In the genomic region with DNA sequence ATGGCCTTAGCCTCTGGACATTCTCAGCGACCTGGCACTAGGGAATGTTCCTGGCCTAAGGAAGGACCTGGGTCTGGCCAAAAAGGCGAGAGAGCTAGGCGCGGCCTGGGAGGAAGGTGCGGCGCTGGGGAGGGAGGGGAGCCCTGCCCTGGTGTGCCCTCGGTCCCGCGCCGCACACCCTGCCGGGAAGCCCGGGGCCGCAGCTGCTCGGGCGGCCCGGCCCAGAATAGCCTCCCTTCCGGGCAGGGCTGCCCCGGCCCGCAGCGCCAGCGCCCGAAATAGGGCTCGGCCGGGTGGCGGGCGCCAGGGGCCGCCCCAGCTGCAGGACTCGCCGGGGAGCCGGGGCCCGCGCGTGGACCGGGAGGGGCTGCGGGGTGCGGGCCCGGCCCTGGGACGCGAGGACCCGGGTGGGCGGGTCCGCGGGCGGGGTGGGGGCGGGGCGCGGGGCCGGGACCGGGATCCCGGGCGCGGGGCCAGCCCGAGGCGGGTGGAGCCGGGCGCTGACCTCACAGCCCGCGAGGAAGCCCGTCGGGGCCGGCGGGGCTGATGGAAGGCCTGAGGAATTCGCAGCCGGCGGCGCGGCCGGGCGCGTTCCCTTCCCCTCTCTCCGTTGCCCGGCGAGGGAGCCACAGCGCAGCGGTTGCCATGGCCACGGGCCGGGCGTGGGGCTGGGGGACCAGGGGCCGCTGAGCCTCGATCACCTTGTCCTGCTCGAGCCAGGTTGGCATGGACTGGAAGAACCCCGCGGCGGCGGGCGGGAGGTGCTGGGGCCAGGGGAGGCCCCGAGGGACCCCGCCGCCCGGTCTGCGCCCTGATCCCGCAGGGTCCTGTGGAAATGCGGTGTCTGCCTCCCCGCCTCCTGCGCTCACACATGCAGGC, we compare ENCODE assay signal across 8 cellular contexts. TPM values are rescaled to one million over a fixed set of nuclear protein-coding genes. Genes with fewer than 3 reads are reported as not detected.
A peak's percentile ranks its signal among the peaks of the same experiment; 100 is the strongest.
DNase-seq lines count a peak whose midpoint lies in the region; ATAC-seq and TF ChIP-seq lines count a peak whose summit lies in the region.

No MANE protein-coding gene starts in this region.

- intact Hi-C loops in body of pancreas (cut with DNase I) (no loop called here), psoas muscle (cut with DNase I) (no loop called here)

- ATAC-seq in body of pancreas: peak; percentile 86
- ATAC-seq in psoas muscle: peak; percentile 72 to 77 (median 72)
- ATAC-seq in GM21423 (IDR thresholded peaks at IDR 0.05; ENCODE audit: unreplicated experiment): no peak
- ATAC-seq in GM18873 (IDR thresholded peaks at IDR 0.05; ENCODE audit: low FRiP score, unreplicated experiment): no peak

- peak; percentile 23 to 51 (median 43) for TF ChIP-seq POLR2A in body of pancreas (IDR thresholded peaks at IDR 0.05)

- in situ Hi-C loops in Caki2 (cut with HindIII; ENCODE audit: low pct_unique_long_range_greater_than_20kb, low sequenced_read_pairs): no loop called here

- TF ChIP-seq EP300 in Ishikawa (IDR thresholded peaks at IDR 0.05; ENCODE audit: borderline replicate concordance): peak; percentile 51; the same call in 1 of the 2 replicates

- H3K9me3 ChIP-seq in body of pancreas (no peaks in the 10 kb centered on the region), psoas muscle (no peaks in the 10 kb centered on the region)

- H3K4me3 ChIP-seq in body of pancreas: no peak overlapping the region
- peak overlapping the region; percentile 24 for H3K4me3 ChIP-seq in iPS-11a (ENCODE audit: low read depth, low read length)
- H3K4me3 ChIP-seq in psoas muscle: peak overlapping the region; percentile 56

- no peak for TF ChIP-seq RAD21 in Ishikawa (IDR thresholded peaks at IDR 0.05; ENCODE audit: low read depth)

- H3K4me1 ChIP-seq in body of pancreas (peaks cover 41% of the 10 kb centered on the region), psoas muscle (peaks cover 53% of the 10 kb centered on the region)

- DNase-seq in Caki2 (ENCODE audit: low read depth) (peak; percentile 52), body of pancreas (peak; percentile 80 to 85 (median 82)), psoas muscle (peak; percentile 84 to 89), SKM-1 treated with dmso at 0.1 percent for 144 hours (lab: John Stamatoyannopoulos, UW; ENCODE audit: unreplicated experiment) (no peak)

- H3K27ac ChIP-seq in body of pancreas: peak overlapping the region; percentile 50 to 88 (median 86)
- H3K27ac ChIP-seq in psoas muscle: peak overlapping the region; percentile 98

- H3K27me3 ChIP-seq in body of pancreas (no peaks in the 10 kb centered on the region), psoas muscle (ENCODE audit: insufficient read depth in 3 of 3, low read length in 2 of 3) (no peaks in the 10 kb centered on the region)

- WGBS in body of pancreas, 2 donors: 5 to 18% methylated on average over 1 to 87 of the region's 95 CpGs
- WGBS in psoas muscle, 3 donors: 3 to 6% (median 5%) methylated on average over 29 to 95 of the region's 95 CpGs

- TF ChIP-seq CTCF in body of pancreas (IDR thresholded peaks at IDR 0.05): peak in 1 of 7 experiments; percentile 19
- no peak for TF ChIP-seq CTCF in psoas muscle (IDR thresholded peaks at IDR 0.05)

- no peaks in the 10 kb centered on the region for H3K36me3 ChIP-seq in body of pancreas (replicated peaks in 1 of 2; ENCODE audit: insufficient read depth in 1 of 2, low read depth in 2 of 2)
- no peaks in the 10 kb centered on the region for H3K36me3 ChIP-seq in psoas muscle (ENCODE audit: insufficient read depth in 1 of 2, low read depth in 1 of 2)

TF ChIP-seq in Ishikawa, 13 proteins besides CTCF, POLR2A, EP300 and RAD21:
- TF ChIP-seq, protein P1, sequence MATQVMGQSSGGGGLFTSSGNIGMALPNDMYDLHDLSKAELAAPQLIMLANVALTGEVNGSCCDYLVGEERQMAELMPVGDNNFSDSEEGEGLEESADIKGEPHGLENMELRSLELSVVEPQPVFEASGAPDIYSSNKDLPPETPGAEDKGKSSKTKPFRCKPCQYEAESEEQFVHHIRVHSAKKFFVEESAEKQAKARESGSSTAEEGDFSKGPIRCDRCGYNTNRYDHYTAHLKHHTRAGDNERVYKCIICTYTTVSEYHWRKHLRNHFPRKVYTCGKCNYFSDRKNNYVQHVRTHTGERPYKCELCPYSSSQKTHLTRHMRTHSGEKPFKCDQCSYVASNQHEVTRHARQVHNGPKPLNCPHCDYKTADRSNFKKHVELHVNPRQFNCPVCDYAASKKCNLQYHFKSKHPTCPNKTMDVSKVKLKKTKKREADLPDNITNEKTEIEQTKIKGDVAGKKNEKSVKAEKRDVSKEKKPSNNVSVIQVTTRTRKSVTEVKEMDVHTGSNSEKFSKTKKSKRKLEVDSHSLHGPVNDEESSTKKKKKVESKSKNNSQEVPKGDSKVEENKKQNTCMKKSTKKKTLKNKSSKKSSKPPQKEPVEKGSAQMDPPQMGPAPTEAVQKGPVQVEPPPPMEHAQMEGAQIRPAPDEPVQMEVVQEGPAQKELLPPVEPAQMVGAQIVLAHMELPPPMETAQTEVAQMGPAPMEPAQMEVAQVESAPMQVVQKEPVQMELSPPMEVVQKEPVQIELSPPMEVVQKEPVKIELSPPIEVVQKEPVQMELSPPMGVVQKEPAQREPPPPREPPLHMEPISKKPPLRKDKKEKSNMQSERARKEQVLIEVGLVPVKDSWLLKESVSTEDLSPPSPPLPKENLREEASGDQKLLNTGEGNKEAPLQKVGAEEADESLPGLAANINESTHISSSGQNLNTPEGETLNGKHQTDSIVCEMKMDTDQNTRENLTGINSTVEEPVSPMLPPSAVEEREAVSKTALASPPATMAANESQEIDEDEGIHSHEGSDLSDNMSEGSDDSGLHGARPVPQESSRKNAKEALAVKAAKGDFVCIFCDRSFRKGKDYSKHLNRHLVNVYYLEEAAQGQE (IDR thresholded peaks at IDR 0.05; ENCODE audit: low read depth): no peak
- TF ChIP-seq FOXM1 (IDR thresholded peaks at IDR 0.05; ENCODE audit: borderline replicate concordance, low read depth) (no peak), CEBPB (IDR thresholded peaks at IDR 0.05) (no peak), NFIC (IDR thresholded peaks at IDR 0.05) (peak; percentile 38; the same call in 1 of the 2 replicates), YY1 (IDR thresholded peaks at IDR 0.05; ENCODE audit: low read depth) (no peak), TEAD4 (IDR thresholded peaks at IDR 0.05) (peak; percentile 57; the same call in 1 of the 2 replicates), CREB1 (IDR thresholded peaks at IDR 0.05; ENCODE audit: low read depth) (no peak), TAF1 (IDR thresholded peaks at IDR 0.05; ENCODE audit: low read depth) (no peak), ZBTB7A (IDR thresholded peaks at IDR 0.05; ENCODE audit: low read depth) (peak; percentile 32; the same call in 1 of the 2 replicates), TCF12 (IDR thresholded peaks at IDR 0.05; ENCODE audit: low read depth) (no peak), EGR1 (IDR thresholded peaks at IDR 0.05) (no peak)
- TF ChIP-seq, protein P2, sequence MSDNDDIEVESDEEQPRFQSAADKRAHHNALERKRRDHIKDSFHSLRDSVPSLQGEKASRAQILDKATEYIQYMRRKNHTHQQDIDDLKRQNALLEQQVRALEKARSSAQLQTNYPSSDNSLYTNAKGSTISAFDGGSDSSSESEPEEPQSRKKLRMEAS (IDR thresholded peaks at IDR 0.05): peak; percentile 54
- TF ChIP-seq, protein P3, sequence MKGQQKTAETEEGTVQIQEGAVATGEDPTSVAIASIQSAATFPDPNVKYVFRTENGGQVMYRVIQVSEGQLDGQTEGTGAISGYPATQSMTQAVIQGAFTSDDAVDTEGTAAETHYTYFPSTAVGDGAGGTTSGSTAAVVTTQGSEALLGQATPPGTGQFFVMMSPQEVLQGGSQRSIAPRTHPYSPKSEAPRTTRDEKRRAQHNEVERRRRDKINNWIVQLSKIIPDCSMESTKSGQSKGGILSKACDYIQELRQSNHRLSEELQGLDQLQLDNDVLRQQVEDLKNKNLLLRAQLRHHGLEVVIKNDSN (IDR thresholded peaks at IDR 0.05): no peak

RNA-seq across cellular contexts. Expression of gene SOCS3, which starts 18.1 kb away (rescaled TPM):
- total RNA-seq in Caki2 (2014; rRNA removed; shearing (Covaris generic); ENCODE audit: low replicate concordance): 22.9 and 28.9 TPM in 2 replicates
- total RNA-seq in body of pancreas: 10 to 100 TPM; 21.0 to 63.9 TPM
- total RNA-seq in psoas muscle: 10 to 100 TPM in 3 of 4 donors, 1 to 10 TPM in 1; 8.5 to 43.5 (median 23.6) TPM
- 10 to 100 TPM in 1 of 3 donors, 1 to 10 TPM in 2; 5.3 to 24.4 (median 7.5) TPM for polyA plus RNA-seq in psoas muscle

RNA-seq across cellular contexts. Expression of gene PGS1, which starts 36.7 kb away (rescaled TPM):
- total RNA-seq in Caki2 (2014; rRNA removed; shearing (Covaris generic); ENCODE audit: low replicate concordance): 32.8 and 57.8 TPM in 2 replicates
- 10 to 100 TPM; 17.1 to 30.4 TPM for total RNA-seq in body of pancreas
- total RNA-seq in psoas muscle: 10 to 100 TPM; 15.0 to 24.2 (median 20.3) TPM
- 10 to 100 TPM; 10.2 to 16.3 (median 15.5) TPM for polyA plus RNA-seq in psoas muscle

Comparison
In these comparisons a context has a peak if more than half of its experiments do, and no peak if none do; other contexts are left out.
1. ATAC-seq: peak in body of pancreas (single experiment) and psoas muscle (4 of 4); none in GM21423 (single experiment) and GM18873 (single experiment).
2. H3K4me3 ChIP-seq: peak in iPS-11a (single experiment) and psoas muscle (single experiment); none in body of pancreas (0 of 2).